ENCODE assay signal across 13 cellular contexts in the genomic region with DNA sequence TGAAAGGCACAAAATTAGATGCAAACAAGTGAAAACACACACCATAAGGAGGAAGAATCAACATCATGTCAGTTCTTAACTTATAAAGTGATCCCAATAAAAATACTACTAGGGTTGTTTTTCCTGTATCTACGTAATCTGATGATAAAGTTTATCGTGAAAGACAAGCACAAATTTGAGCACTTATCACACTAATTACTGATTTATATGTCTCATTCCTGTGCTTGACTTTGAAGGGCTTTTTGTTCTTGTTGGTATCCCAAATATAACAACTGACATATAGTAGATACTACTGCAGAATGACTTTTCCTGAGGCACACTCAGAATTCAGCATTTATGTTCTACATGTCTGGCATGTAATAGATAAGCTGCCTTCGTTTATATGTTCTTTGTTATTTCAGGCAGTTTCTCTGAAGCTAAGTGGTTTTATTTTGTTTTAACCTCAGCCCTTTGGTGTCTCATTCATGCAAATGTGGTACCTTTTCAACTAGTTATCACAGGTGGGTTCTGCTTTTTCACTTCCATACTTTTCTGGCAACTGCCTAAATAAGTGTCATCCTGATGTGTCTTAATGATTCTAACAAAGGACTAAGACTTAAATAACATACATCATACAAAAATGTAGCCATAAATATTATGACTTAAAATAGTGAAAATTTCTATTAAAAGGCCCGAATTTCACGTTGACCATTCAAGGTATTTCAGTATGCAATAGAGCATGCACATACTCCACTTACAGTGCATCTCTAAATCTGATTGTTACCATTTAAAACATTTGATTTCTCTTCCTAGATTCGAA.
DNase-seq lines count a peak whose midpoint lies in the region; ATAC-seq and TF ChIP-seq lines count a peak whose summit lies in the region.
"Had no signal": no experiment of that assay in that cellular context is flagged by ENCODE, and none has a peak within 500 bp of the region (broad histone marks: within the 10 kb centered on the region; RNA-seq: fewer than 3 reads in every experiment).

No MANE protein-coding gene starts in this region.

- DNase-seq in activated CD4-positive, alpha-beta T cell treated with anti-CD3 and anti-CD28 coated beads, Interleukin-2, amount 10 ng/mL, durations not matched to agents 24 days and 14 days = no peak
- DNase-seq in activated CD4-positive, alpha-beta T cell treated with anti-CD3 and anti-CD28 coated beads for 48 hours = no peak
- DNase-seq in memory B cell (ENCODE audit: low spot score in 2 of 2) (no peak), head of caudate nucleus (no peak), NCI-H2171 treated with DMSO at 0.1 percent for 48 hours (lab: John Stamatoyannopoulos, UW) (no peak)
- DNase-seq in stimulated activated CD4-positive, alpha-beta T cell treated with anti-CD3 and anti-CD28 coated beads, Interleukin-4, amount 100 ng/mL, for 24 hours = no peak
- DNase-seq: activated CD4-positive, alpha-beta T cell treated with anti-CD3 and anti-CD28 coated beads for 4 hours; dorsolateral prefrontal cortex; left lung; nucleus accumbens; stimulated activated naive CD4-positive, alpha-beta T cell treated with Interleukin-2 at 50 U/mL for 16 hours had no signal

- TF ChIP-seq CTCF in HEK293 (tag by site-specific recombination; IDR thresholded peaks at IDR 0.05) = no peak

- ATAC-seq in HG03521 (IDR thresholded peaks at IDR 0.05; ENCODE audit: unreplicated experiment) = peak; percentile 77
- ATAC-seq in memory B cell (ENCODE audit: low read depth) = peak; percentile 82

- H3K4me3 Mint-ChIP-seq in activated CD4-positive, alpha-beta T cell treated with anti-CD3 and anti-CD28 coated beads, Interleukin-2, amount 10 ng/mL, durations not matched to agents 24 days and 14 days = no peak overlapping the region
- H3K4me3 Mint-ChIP-seq in memory B cell = peak overlapping the region; percentile 71

- peaks cover 15% of the 10 kb centered on the region; the same call in 1 of the 2 replicates for H3K4me1 ChIP-seq in HEK293 (ENCODE audit: control insufficient read depth, insufficient read depth, low read length)

- H3K27ac Mint-ChIP-seq in activated CD4-positive, alpha-beta T cell treated with anti-CD3 and anti-CD28 coated beads, Interleukin-2, amount 10 ng/mL, durations not matched to agents 24 days and 14 days = peak overlapping the region; percentile 16
- peak overlapping the region; percentile 74 for H3K27ac Mint-ChIP-seq in memory B cell

- peaks cover 70% of the 10 kb centered on the region for H3K36me3 Mint-ChIP-seq in activated CD4-positive, alpha-beta T cell treated with anti-CD3 and anti-CD28 coated beads, Interleukin-2, amount 10 ng/mL, durations not matched to agents 24 days and 14 days (ENCODE audit: low read depth)
- H3K36me3 Mint-ChIP-seq in memory B cell = no peaks in the 10 kb centered on the region

- H3K27me3 Mint-ChIP-seq in activated CD4-positive, alpha-beta T cell treated with anti-CD3 and anti-CD28 coated beads, Interleukin-2, amount 10 ng/mL, durations not matched to agents 24 days and 14 days = no peaks in the 10 kb centered on the region
- H3K27me3 Mint-ChIP-seq in memory B cell = no peaks in the 10 kb centered on the region

- peaks cover 49% of the 10 kb centered on the region for H3K4me1 Mint-ChIP-seq in activated CD4-positive, alpha-beta T cell treated with anti-CD3 and anti-CD28 coated beads, Interleukin-2, amount 10 ng/mL, durations not matched to agents 24 days and 14 days
- H3K4me1 Mint-ChIP-seq in memory B cell = peaks cover 27% of the 10 kb centered on the region

- intact Hi-C loops in activated CD4-positive, alpha-beta T cell treated with anti-CD3 and anti-CD28 coated beads, Interleukin-2, amount 10 ng/mL, durations not matched to agents 24 days and 14 days (cut with micrococcal nuclease) = no loop called here
- intact Hi-C loops in head of caudate nucleus (cut with DNase I) = no loop called here

- CTCF ChIA-PET in HEK293 (lab: Yijun Ruan, JAX) = interaction anchor here (0.7 kb wide), 1 partner anchor 57 kb away, joined by 4 read pairs; no protein-coding TSS in a partner anchor

- H3K27ac ChIP-seq in HEK293 (ENCODE audit: extremely low read depth, low read depth, low read length) = no peak overlapping the region

- no peaks in the 10 kb centered on the region for H3K36me3 ChIP-seq in HEK293 (ENCODE audit: control insufficient read depth in 2 of 2, insufficient read depth in 1 of 2, low read length in 2 of 2)
- H3K36me3 ChIP-seq: left lung had no signal

- no peaks in the 10 kb centered on the region for H3K9me3 ChIP-seq in HEK293 (ENCODE audit: control insufficient read depth, insufficient read depth, low read depth, low read length)
- H3K9me3 ChIP-seq: left lung had no signal

- POLR2A ChIA-PET in HEK293 (lab: Yijun Ruan, JAX) = no interaction called here

- no peak overlapping the region for H3K4me3 ChIP-seq in HEK293 (ENCODE audit: low read depth, low read length)
- H3K4me3 ChIP-seq: dorsolateral prefrontal cortex, left lung had no signal

- no peaks in the 10 kb centered on the region for H3K9me3 Mint-ChIP-seq in activated CD4-positive, alpha-beta T cell treated with anti-CD3 and anti-CD28 coated beads, Interleukin-2, amount 10 ng/mL, durations not matched to agents 24 days and 14 days
- no peaks in the 10 kb centered on the region for H3K9me3 Mint-ChIP-seq in memory B cell

TF ChIP-seq in HEK293, 187 proteins besides CTCF, POLR2A, EP300 and RAD21 (continues in another document):
- no peak for TF ChIP-seq ZEB2 (tag by site-specific recombination; IDR thresholded peaks at IDR 0.05)
- peak; percentile 24; the same call in 1 of the 2 replicates for TF ChIP-seq TCF7L2 (IDR thresholded peaks at IDR 0.05; ENCODE audit: borderline replicate concordance, low read depth, low read length)
- TF ChIP-seq, protein P1, sequence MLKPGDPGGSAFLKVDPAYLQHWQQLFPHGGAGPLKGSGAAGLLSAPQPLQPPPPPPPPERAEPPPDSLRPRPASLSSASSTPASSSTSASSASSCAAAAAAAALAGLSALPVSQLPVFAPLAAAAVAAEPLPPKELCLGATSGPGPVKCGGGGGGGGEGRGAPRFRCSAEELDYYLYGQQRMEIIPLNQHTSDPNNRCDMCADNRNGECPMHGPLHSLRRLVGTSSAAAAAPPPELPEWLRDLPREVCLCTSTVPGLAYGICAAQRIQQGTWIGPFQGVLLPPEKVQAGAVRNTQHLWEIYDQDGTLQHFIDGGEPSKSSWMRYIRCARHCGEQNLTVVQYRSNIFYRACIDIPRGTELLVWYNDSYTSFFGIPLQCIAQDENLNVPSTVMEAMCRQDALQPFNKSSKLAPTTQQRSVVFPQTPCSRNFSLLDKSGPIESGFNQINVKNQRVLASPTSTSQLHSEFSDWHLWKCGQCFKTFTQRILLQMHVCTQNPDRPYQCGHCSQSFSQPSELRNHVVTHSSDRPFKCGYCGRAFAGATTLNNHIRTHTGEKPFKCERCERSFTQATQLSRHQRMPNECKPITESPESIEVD (tag by site-specific recombination; IDR thresholded peaks at IDR 0.05) = peak; percentile 79
- TF ChIP-seq FEZF1 (tag by site-specific recombination; IDR thresholded peaks at IDR 0.05) = peak; percentile 48; the same call in 1 of the 2 replicates
- TF ChIP-seq, protein P2, sequence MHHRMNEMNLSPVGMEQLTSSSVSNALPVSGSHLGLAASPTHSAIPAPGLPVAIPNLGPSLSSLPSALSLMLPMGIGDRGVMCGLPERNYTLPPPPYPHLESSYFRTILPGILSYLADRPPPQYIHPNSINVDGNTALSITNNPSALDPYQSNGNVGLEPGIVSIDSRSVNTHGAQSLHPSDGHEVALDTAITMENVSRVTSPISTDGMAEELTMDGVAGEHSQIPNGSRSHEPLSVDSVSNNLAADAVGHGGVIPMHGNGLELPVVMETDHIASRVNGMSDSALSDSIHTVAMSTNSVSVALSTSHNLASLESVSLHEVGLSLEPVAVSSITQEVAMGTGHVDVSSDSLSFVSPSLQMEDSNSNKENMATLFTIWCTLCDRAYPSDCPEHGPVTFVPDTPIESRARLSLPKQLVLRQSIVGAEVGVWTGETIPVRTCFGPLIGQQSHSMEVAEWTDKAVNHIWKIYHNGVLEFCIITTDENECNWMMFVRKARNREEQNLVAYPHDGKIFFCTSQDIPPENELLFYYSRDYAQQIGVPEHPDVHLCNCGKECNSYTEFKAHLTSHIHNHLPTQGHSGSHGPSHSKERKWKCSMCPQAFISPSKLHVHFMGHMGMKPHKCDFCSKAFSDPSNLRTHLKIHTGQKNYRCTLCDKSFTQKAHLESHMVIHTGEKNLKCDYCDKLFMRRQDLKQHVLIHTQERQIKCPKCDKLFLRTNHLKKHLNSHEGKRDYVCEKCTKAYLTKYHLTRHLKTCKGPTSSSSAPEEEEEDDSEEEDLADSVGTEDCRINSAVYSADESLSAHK (tag by site-specific recombination; IDR thresholded peaks at IDR 0.05) = peak; percentile 43; the same call in 1 of the 2 replicates
- no peak for TF ChIP-seq PATZ1 (tag by site-specific recombination; IDR thresholded peaks at IDR 0.05)
- peak; percentile 55; the same call in 1 of the 2 replicates for TF ChIP-seq ZXDB (tag by site-specific recombination; IDR thresholded peaks at IDR 0.05)
